ENCODE assay signal across 1 cellular context in genomic region chr6:4032475-4032874, GRCh38.
TF ChIP-seq lines count a peak whose summit lies in the region.

No MANE protein-coding gene starts in this region.

TF ChIP-seq in HEK293, 187 proteins besides CTCF, POLR2A, EP300 and RAD21:
- TF ChIP-seq ZNF518A (tag by site-specific recombination; conservative IDR thresholded peaks at IDR 0.05; ENCODE audit: low read depth): no peak
- TF ChIP-seq MZF1 (tag by site-specific recombination; IDR thresholded peaks at IDR 0.05; ENCODE audit: borderline replicate concordance): peak; percentile 82
